Comparison of ENCODE assay signal across 9 cellular contexts in genomic region chr17:2138318-2138717, GRCh38.
DNase-seq lines count a peak whose midpoint lies in the region; ATAC-seq and TF ChIP-seq lines count a peak whose summit lies in the region.
"Had no signal": no experiment of that assay in that cellular context is flagged by ENCODE, and none has a peak within 500 bp of the region (broad histone marks: within the 10 kb centered on the region; RNA-seq: fewer than 3 reads in every experiment).

No MANE protein-coding gene starts in this region.

- TF ChIP-seq CTCF in A673 (conservative IDR thresholded peaks at IDR 0.05; ENCODE audit: low read depth, low read length) (no peak), neutrophil (IDR thresholded peaks at IDR 0.05) (no peak)

- H3K27ac ChIP-seq in A673 (ENCODE audit: low read depth, low read length, poor library complexity, severe bottlenecking) (no peak overlapping the region), neutrophil (peak overlapping the region; percentile 28)

- no peaks in the 10 kb centered on the region for H3K27me3 ChIP-seq in A673 (replicated peaks; ENCODE audit: insufficient read depth, low read depth, low read length, poor library complexity)
- H3K27me3 ChIP-seq in neutrophil, result no peaks in the 10 kb centered on the region

- DNase-seq in A673 (ENCODE audit: low spot score) (peak; percentile 39), NCI-H2081 treated with DMSO at 0.1 percent for 48 hours (lab: John Stamatoyannopoulos, UW) (no peak), hypothalamus (lab: John Stamatoyannopoulos, UW) (no peak)
- DNase-seq in activated naive CD8-positive, alpha-beta T cell treated with anti-CD3 and anti-CD28 coated beads, Interleukin-2, amount 50 U/mL, for 24 hours, result no peak

- H3K9me3 ChIP-seq in A673 (ENCODE audit: low read depth, low read length, poor library complexity, severe bottlenecking) (no peaks in the 10 kb centered on the region), neutrophil (no peaks in the 10 kb centered on the region)
- H3K9me3 ChIP-seq: HAP-1 had no signal

- no peaks in the 10 kb centered on the region for H3K27me3 Mint-ChIP-seq in activated naive CD8-positive, alpha-beta T cell treated with anti-CD3 and anti-CD28 coated beads, Interleukin-2, amount 50 U/mL, for 24 hours

- no peak overlapping the region for H3K4me3 Mint-ChIP-seq in activated naive CD8-positive, alpha-beta T cell treated with anti-CD3 and anti-CD28 coated beads, Interleukin-2, amount 50 U/mL, for 24 hours

- H3K36me3 Mint-ChIP-seq in activated naive CD8-positive, alpha-beta T cell treated with anti-CD3 and anti-CD28 coated beads, Interleukin-2, amount 50 U/mL, for 24 hours (ENCODE audit: low read depth), result peaks cover 2% of the 10 kb centered on the region

- POLR2A ChIA-PET in A673 (lab: Charles Lee; ENCODE audit: low non-redundant PET), result interaction anchor here (0.6 kb wide), 1 partner anchor 90 kb away, joined by 3 read pairs; no protein-coding TSS in a partner anchor

- H3K4me1 ChIP-seq in A673 (ENCODE audit: insufficient read depth, low read length, poor library complexity, severe bottlenecking), result peaks cover 38% of the 10 kb centered on the region
- peaks cover 13 to 16% of the 10 kb centered on the region in 2 experiments for H3K4me1 ChIP-seq in neutrophil (ENCODE audit: control insufficient read depth in 1 of 2, insufficient read depth in 1 of 2, low read depth in 1 of 2, low read length in 1 of 2)

- H3K27ac Mint-ChIP-seq in activated naive CD8-positive, alpha-beta T cell treated with anti-CD3 and anti-CD28 coated beads, Interleukin-2, amount 50 U/mL, for 24 hours, result no peak overlapping the region

- intact Hi-C loops in A673 (cut with micrococcal nuclease; ENCODE audit: unreplicated experiment), result no loop called here

- no peaks in the 10 kb centered on the region for H3K36me3 ChIP-seq in A673 (ENCODE audit: insufficient read depth, low read length, poor library complexity, severe bottlenecking)
- no peaks in the 10 kb centered on the region for H3K36me3 ChIP-seq in neutrophil
- H3K36me3 ChIP-seq: HAP-1 had no signal

- no TSS peak for BruUV-seq in A673 (replicated peaks; lab: Mats Ljungman, UMichigan)

- peaks cover 21% of the 10 kb centered on the region for H3K4me1 Mint-ChIP-seq in activated naive CD8-positive, alpha-beta T cell treated with anti-CD3 and anti-CD28 coated beads, Interleukin-2, amount 50 U/mL, for 24 hours

- H3K9me3 Mint-ChIP-seq in activated naive CD8-positive, alpha-beta T cell treated with anti-CD3 and anti-CD28 coated beads, Interleukin-2, amount 50 U/mL, for 24 hours, result no peaks in the 10 kb centered on the region

- ATAC-seq in GM18508 (IDR thresholded peaks at IDR 0.05; ENCODE audit: insufficient read depth, unreplicated experiment) (peak; percentile 64), HG03565 (IDR thresholded peaks at IDR 0.05; ENCODE audit: unreplicated experiment) (peak; percentile 53), HG03175 (IDR thresholded peaks at IDR 0.05; ENCODE audit: unreplicated experiment) (no peak)
- peak; percentile 52 for ATAC-seq in activated naive CD8-positive, alpha-beta T cell treated with anti-CD3 and anti-CD28 coated beads, Interleukin-2, amount 50 U/mL, for 24 hours

- H3K4me3 ChIP-seq in A673 (ENCODE audit: low read depth, low read length, poor library complexity, severe bottlenecking) (no peak overlapping the region), neutrophil (ENCODE audit: low read depth in 1 of 2, low read length in 1 of 2) (no peak overlapping the region)
- H3K4me3 ChIP-seq: HAP-1 had no signal

- CTCF ChIA-PET in A673 (lab: Charles Lee), result no interaction called here
